5 cellular contexts compared by ENCODE assay signal in the genomic region with DNA sequence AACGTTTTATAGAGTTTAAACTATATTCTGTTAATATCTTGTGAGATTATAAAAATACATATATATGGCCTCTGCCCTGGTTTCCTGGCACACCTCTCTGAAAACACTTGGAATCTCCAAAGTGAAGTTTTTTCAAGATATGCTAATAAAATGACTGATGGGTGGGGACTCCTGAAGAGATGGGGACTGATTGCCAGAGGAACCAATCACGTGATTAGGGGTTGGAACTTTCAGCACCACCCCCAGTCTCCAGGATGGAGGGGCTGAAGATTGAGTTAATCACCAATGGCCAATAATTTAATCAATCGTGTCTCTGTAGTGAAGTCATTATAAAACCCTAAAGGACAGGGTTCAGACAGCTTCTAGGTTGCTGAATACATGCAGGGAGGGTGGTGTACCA.
"Had no signal": no experiment of that assay in that cellular context is flagged by ENCODE, and none has a peak within 500 bp of the region (broad histone marks: within the 10 kb centered on the region; RNA-seq: fewer than 3 reads in every experiment).

No MANE protein-coding gene starts in this region.

- H3K27ac ChIP-seq: HL-60 had no signal

- DNase-seq: GOT3, H9, HCEC 1CT, KG1 had no signal
